9 cellular contexts compared by ENCODE assay signal in genomic region chr18:3279201-3280185, GRCh38. TPM values are rescaled to one million over a fixed set of nuclear protein-coding genes. Genes with fewer than 3 reads are reported as not detected.
A peak's percentile ranks its signal among the peaks of the same experiment; 100 is the strongest.
DNase-seq lines count a peak whose midpoint lies in the region; ATAC-seq and TF ChIP-seq lines count a peak whose summit lies in the region.
"Had no signal": no experiment of that assay in that cellular context is flagged by ENCODE, and none has a peak within 500 bp of the region (broad histone marks: within the 10 kb centered on the region; RNA-seq: fewer than 3 reads in every experiment).

No MANE protein-coding gene starts in this region.

- CTCF ChIA-PET in GM10248 (lab: Yijun Ruan, JAX) (interaction anchor here (1.0 to 11.3 kb wide), 13 partner anchors 11 to 397 kb away, joined by 3 to 138 read pairs (median 6); no protein-coding TSS in a partner anchor), MCF 10A (lab: Yijun Ruan, JAX) (interaction anchor here (0.5 to 5.6 kb wide), 8 partner anchors 168 to 744 kb away, joined by 3 to 40 read pairs (median 5); no protein-coding TSS in a partner anchor)

- peaks cover 6% of the 10 kb centered on the region for H3K4me1 Mint-ChIP-seq in MCF 10A (ENCODE audit: insufficient read depth, unreplicated experiment)

- no peak for TF ChIP-seq CTCF in GM10248 (IDR thresholded peaks at IDR 0.05; ENCODE audit: control extremely low read depth, extremely low read depth, low read depth, missing control alignments)
- TF ChIP-seq CTCF in fibroblast of pulmonary artery (IDR thresholded peaks at IDR 0.05; ENCODE audit: low read length, missing control alignments) = peak; percentile 3
- no peak for TF ChIP-seq CTCF in MCF 10A (IDR thresholded peaks at IDR 0.05; ENCODE audit: unreplicated experiment)

- no peaks in the 10 kb centered on the region for H3K9me3 Mint-ChIP-seq in MCF 10A (ENCODE audit: unreplicated experiment)
- H3K9me3 Mint-ChIP-seq: T-helper 1 cell treated with Interleukin-12 subunit alpha and Interleukin-12 subunit beta and Interleukin-4 antibody, amounts not matched to agents 30 μg/mL and 1 μg/mL, for 36 hours had no signal

- intact Hi-C loops in MCF 10A (cut with micrococcal nuclease) = loop anchor here (2.0 to 10.0 kb wide), 2 partner anchors 315 to 715 kb away; no protein-coding TSS in a partner anchor

- no peak overlapping the region for H3K27ac Mint-ChIP-seq in MCF 10A (ENCODE audit: low read depth, unreplicated experiment)
- H3K27ac Mint-ChIP-seq: T-helper 1 cell treated with Interleukin-12 subunit alpha and Interleukin-12 subunit beta and Interleukin-4 antibody, amounts not matched to agents 30 μg/mL and 1 μg/mL, for 36 hours had no signal

- H3K36me3 Mint-ChIP-seq in MCF 10A (ENCODE audit: insufficient read depth, unreplicated experiment) = peaks cover 56% of the 10 kb centered on the region

- POLR2A ChIA-PET in GM10248 (lab: Yijun Ruan, JAX) (no interaction called here), MCF 10A (lab: Yijun Ruan, JAX) (interaction anchor here (0.6 to 6.3 kb wide), 10 partner anchors 14 to 387 kb away, joined by 3 to 59 read pairs (median 4); no protein-coding TSS in a partner anchor)

- ATAC-seq in GM21529 (IDR thresholded peaks at IDR 0.05; ENCODE audit: unreplicated experiment) (peak; percentile 86), HG03521 (IDR thresholded peaks at IDR 0.05; ENCODE audit: unreplicated experiment) (peak; percentile 72)

- no TSS peak for BruUV-seq in MCF 10A (replicated peaks; lab: Mats Ljungman, UMichigan)

- DNase-seq in GM10248 (ENCODE audit: extremely low spot score) (peak; percentile 54), fibroblast of pulmonary artery (ENCODE audit: low read depth) (no peak), NCI-H1048 (lab: John Stamatoyannopoulos, UW) (no peak), MCF 10A (ENCODE audit: unreplicated experiment) (no peak), Kasumi-1 (lab: John Stamatoyannopoulos, UW) (no peak)
- DNase-seq in activated naive CD4-positive, alpha-beta T cell (lab: John Stamatoyannopoulos, UW) = no peak

- H3K27me3 Mint-ChIP-seq in MCF 10A (ENCODE audit: insufficient read depth, unreplicated experiment) = no peaks in the 10 kb centered on the region

- no peak overlapping the region for H3K4me3 ChIP-seq in fibroblast of pulmonary artery (replicated peaks; ENCODE audit: low read depth, low read length)

- H3K4me3 Mint-ChIP-seq in MCF 10A (ENCODE audit: unreplicated experiment) = no peak overlapping the region
- H3K4me3 Mint-ChIP-seq: T-helper 1 cell treated with Interleukin-12 subunit alpha and Interleukin-12 subunit beta and Interleukin-4 antibody, amounts not matched to agents 30 μg/mL and 1 μg/mL, for 36 hours had no signal

RNA-seq across cellular contexts. Expression of gene MYL12B, which starts 17.6 kb away (rescaled TPM):
- total RNA-seq in MCF 10A (2022) = 175 and 229 TPM in 2 replicates

RNA-seq across cellular contexts. Expression of gene MYL12A, which starts 31.9 kb away (rescaled TPM):
- 286 and 332 TPM in 2 replicates for total RNA-seq in MCF 10A (2022)

RNA-seq across cellular contexts. Expression of gene MYOM1, which starts 59.7 kb away (rescaled TPM):
- total RNA-seq in MCF 10A (2022) = 0.21 and 0.88 TPM in 2 replicates
